Comparison of ENCODE assay signal across 17 cellular contexts in the genomic region with DNA sequence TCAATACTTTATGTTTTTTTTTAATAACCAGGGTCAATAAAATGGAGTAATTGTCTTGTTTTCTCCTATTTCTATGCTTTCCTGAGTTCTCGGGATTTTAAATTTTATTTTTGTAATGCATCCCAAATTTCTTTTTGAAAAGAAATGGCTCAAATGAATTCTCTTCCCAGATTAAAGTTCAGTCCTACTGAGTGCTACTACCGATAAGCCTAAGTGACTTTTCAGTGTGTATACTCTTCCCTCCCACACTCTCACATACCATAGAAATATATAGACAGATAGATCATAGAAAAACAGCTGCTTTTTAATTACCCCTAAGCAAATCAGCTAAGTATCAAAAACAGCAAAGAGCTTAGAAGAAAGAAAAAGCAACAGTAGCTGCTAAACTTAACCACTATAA. TPM values are rescaled to one million over a fixed set of nuclear protein-coding genes. Genes with fewer than 3 reads are reported as not detected.
A peak's percentile ranks its signal among the peaks of the same experiment; 100 is the strongest.
DNase-seq lines count a peak whose midpoint lies in the region; ATAC-seq and TF ChIP-seq lines count a peak whose summit lies in the region.
"Had no signal": no experiment of that assay in that cellular context is flagged by ENCODE, and none has a peak within 500 bp of the region (broad histone marks: within the 10 kb centered on the region; RNA-seq: fewer than 3 reads in every experiment).

No MANE protein-coding gene starts in this region.

- CTCF ChIA-PET in CD8-positive, alpha-beta T cell (lab: Charles Lee), result no interaction called here
- CTCF ChIA-PET in activated CD8-positive, alpha-beta T cell treated with anti-CD3 and anti-CD28 coated beads for 36 hours (lab: Charles Lee), result interaction anchor here (2.5 kb wide), 1 partner anchor 52 kb away, joined by 8 read pairs; no protein-coding TSS in a partner anchor

- no peak overlapping the region for H3K27ac ChIP-seq in CD8-positive, alpha-beta T cell (ENCODE audit: low read depth, low read length)
- H3K27ac ChIP-seq in dorsolateral prefrontal cortex (peak overlapping the region in 49 of 59 donors; percentile 2 to 99 (median 96)), neural progenitor cell (no peak overlapping the region)
- H3K27ac ChIP-seq: SJSA1, skin epidermis had no signal

- intact Hi-C loops in CD8-positive, alpha-beta T cell (cut with DNase I, micrococcal nuclease), result no loop called here
- intact Hi-C loops in dorsolateral prefrontal cortex (cut with DNase I), result loop anchor here (5.0 to 10.0 kb wide), 5 partner anchors 45 to 360 kb away; partner anchors contain the start of gene GOLIM4 (in 1 of the 2)
- intact Hi-C loops in activated CD8-positive, alpha-beta T cell treated with anti-CD3 and anti-CD28 coated beads for 36 hours (cut with micrococcal nuclease), result no loop called here

- peak overlapping the region; percentile 86 for H3K4me2 ChIP-seq in neural progenitor cell

- peaks cover 16% of the 10 kb centered on the region for H3F3A ChIP-seq in neural progenitor cell (ENCODE audit: low read depth)

- no peak overlapping the region for H3K27ac Mint-ChIP-seq in CD8-positive, alpha-beta T cell
- H3K27ac Mint-ChIP-seq in neural progenitor cell, result no peak overlapping the region
- no peak overlapping the region for H3K27ac Mint-ChIP-seq in activated CD8-positive, alpha-beta T cell treated with anti-CD3 and anti-CD28 coated beads for 36 hours
- H3K27ac Mint-ChIP-seq: activated CD4-positive, alpha-beta T cell treated with anti-CD3 and anti-CD28 coated beads for 36 hours; natural killer cell had no signal

- no peaks in the 10 kb centered on the region for H3K9me3 Mint-ChIP-seq in CD8-positive, alpha-beta T cell
- H3K9me3 Mint-ChIP-seq in neural progenitor cell, result no peaks in the 10 kb centered on the region
- no peaks in the 10 kb centered on the region for H3K9me3 Mint-ChIP-seq in activated CD8-positive, alpha-beta T cell treated with anti-CD3 and anti-CD28 coated beads for 36 hours
- H3K9me3 Mint-ChIP-seq: natural killer cell had no signal

- no peak for DNase-seq in CD8-positive, alpha-beta T cell
- DNase-seq in NCI-H69 (lab: John Stamatoyannopoulos, UW), result peak; percentile 19
- DNase-seq in dorsolateral prefrontal cortex, result no peak
- no peak for DNase-seq in neural progenitor cell (ENCODE audit: low spot score)
- no peak for DNase-seq in kidney glomerular epithelial cell (lab: John Stamatoyannopoulos, UW)
- no peak for DNase-seq in stimulated activated CD8-positive, alpha-beta memory T cell treated with anti-CD3 and anti-CD28 coated beads, Interleukin-4, amount 100 ng/mL, for 48 hours
- no peak for DNase-seq in activated CD8-positive, alpha-beta T cell treated with anti-CD3 and anti-CD28 coated beads for 36 hours
- DNase-seq: activated CD4-positive, alpha-beta T cell treated with anti-CD3 and anti-CD28 coated beads for 36 hours; activated effector memory CD4-positive, alpha-beta T cell treated with anti-CD3 and anti-CD28 coated beads, Interleukin-2, amount 50 U/mL, for 16 hours; DMS53; effector CD8-positive, alpha-beta T cell; natural killer cell; NCI-H1048; stimulated activated CD4-positive, alpha-beta T cell treated with anti-CD3 and anti-CD28 coated beads, Interleukin-4, amount 100 ng/mL, for 24 hours had no signal

- H3K9me3 ChIP-seq in CD8-positive, alpha-beta T cell (ENCODE audit: low read length), result no peaks in the 10 kb centered on the region
- H3K9me3 ChIP-seq in neural progenitor cell (ENCODE audit: low read depth), result no peaks in the 10 kb centered on the region
- H3K9me3 ChIP-seq: SJSA1 had no signal

- peaks cover 32% of the 10 kb centered on the region for H3K4me1 ChIP-seq in CD8-positive, alpha-beta T cell (ENCODE audit: insufficient read depth, low read length)
- H3K4me1 ChIP-seq in neural progenitor cell, result peaks cover 16% of the 10 kb centered on the region
- H3K4me1 ChIP-seq: SJSA1 had no signal

- TF ChIP-seq CTCF in CD8-positive, alpha-beta T cell (IDR thresholded peaks at IDR 0.05), result no peak
- TF ChIP-seq CTCF in dorsolateral prefrontal cortex (IDR thresholded peaks at IDR 0.05 in 54 of 56, conservative IDR thresholded peaks at IDR 0.05 in 2 of 56; ENCODE audit: low read depth in 1 of 56, partially characterized antibody in 56 of 56) (peak in 1 of 56 donors; percentile 2), neural progenitor cell (IDR thresholded peaks at IDR 0.05) (no peak)
- no peak for TF ChIP-seq CTCF in activated CD8-positive, alpha-beta T cell treated with anti-CD3 and anti-CD28 coated beads for 36 hours (IDR thresholded peaks at IDR 0.05)

- no peaks in the 10 kb centered on the region for H3K27me3 ChIP-seq in CD8-positive, alpha-beta T cell (ENCODE audit: insufficient read depth, low read length)
- H3K27me3 ChIP-seq in dorsolateral prefrontal cortex (no peaks in the 10 kb centered on the region), neural progenitor cell (no peaks in the 10 kb centered on the region)

- no peak overlapping the region for H2AFZ ChIP-seq in neural progenitor cell (replicated peaks)

- no peak overlapping the region for H3K4me3 ChIP-seq in CD8-positive, alpha-beta T cell (ENCODE audit: low read depth, low read length)
- H3K4me3 ChIP-seq in dorsolateral prefrontal cortex (peak overlapping the region; percentile 71 to 97 (median 90)), neural progenitor cell (no peak overlapping the region)
- H3K4me3 ChIP-seq: lung, SJSA1 had no signal

- H4K20me1 ChIP-seq in neural progenitor cell (ENCODE audit: low read depth), result peaks cover 24% of the 10 kb centered on the region

- peaks cover 32% of the 10 kb centered on the region for H3K79me2 ChIP-seq in neural progenitor cell (ENCODE audit: low read depth)

- POLR2A ChIA-PET in CD8-positive, alpha-beta T cell (lab: Charles Lee), result no interaction called here
- POLR2A ChIA-PET in activated CD8-positive, alpha-beta T cell treated with anti-CD3 and anti-CD28 coated beads for 36 hours (lab: Charles Lee), result no interaction called here

- H3K4me3 Mint-ChIP-seq in CD8-positive, alpha-beta T cell, result peak overlapping the region; percentile 3
- H3K4me3 Mint-ChIP-seq in neural progenitor cell, result peak overlapping the region; percentile 0
- H3K4me3 Mint-ChIP-seq in activated CD8-positive, alpha-beta T cell treated with anti-CD3 and anti-CD28 coated beads for 36 hours, result no peak overlapping the region
- H3K4me3 Mint-ChIP-seq: activated CD4-positive, alpha-beta T cell treated with anti-CD3 and anti-CD28 coated beads for 36 hours; natural killer cell had no signal

- H3K27me3 Mint-ChIP-seq in CD8-positive, alpha-beta T cell (ENCODE audit: low read depth), result no peaks in the 10 kb centered on the region
- no peaks in the 10 kb centered on the region for H3K27me3 Mint-ChIP-seq in neural progenitor cell (ENCODE audit: insufficient read depth, low read depth)
- no peaks in the 10 kb centered on the region for H3K27me3 Mint-ChIP-seq in activated CD8-positive, alpha-beta T cell treated with anti-CD3 and anti-CD28 coated beads for 36 hours
- H3K27me3 Mint-ChIP-seq: activated CD4-positive, alpha-beta T cell treated with anti-CD3 and anti-CD28 coated beads for 36 hours had no signal

- ATAC-seq in CD8-positive, alpha-beta T cell, result no peak
- ATAC-seq in activated CD8-positive, alpha-beta T cell treated with anti-CD3 and anti-CD28 coated beads for 36 hours, result no peak
- ATAC-seq: activated CD4-positive, alpha-beta T cell treated with anti-CD3 and anti-CD28 coated beads for 36 hours; natural killer cell had no signal

- no peaks in the 10 kb centered on the region for H3K36me3 ChIP-seq in CD8-positive, alpha-beta T cell (ENCODE audit: insufficient read depth, low read length)
- H3K36me3 ChIP-seq in neural progenitor cell, result no peaks in the 10 kb centered on the region
- H3K36me3 ChIP-seq: SJSA1 had no signal

- no peak overlapping the region for H3K9ac ChIP-seq in neural progenitor cell

- H3K36me3 Mint-ChIP-seq in CD8-positive, alpha-beta T cell, result no peaks in the 10 kb centered on the region
- H3K36me3 Mint-ChIP-seq in neural progenitor cell, result no peaks in the 10 kb centered on the region
- H3K36me3 Mint-ChIP-seq in activated CD8-positive, alpha-beta T cell treated with anti-CD3 and anti-CD28 coated beads for 36 hours (ENCODE audit: low read depth), result peaks cover 5% of the 10 kb centered on the region
- H3K36me3 Mint-ChIP-seq: natural killer cell had no signal

- H3K4me1 Mint-ChIP-seq in CD8-positive, alpha-beta T cell (ENCODE audit: low read depth), result peaks cover 28% of the 10 kb centered on the region
- H3K4me1 Mint-ChIP-seq in neural progenitor cell, result peaks cover 13% of the 10 kb centered on the region
- H3K4me1 Mint-ChIP-seq in activated CD8-positive, alpha-beta T cell treated with anti-CD3 and anti-CD28 coated beads for 36 hours (ENCODE audit: low read depth), result peaks cover 30% of the 10 kb centered on the region

RNA-seq across cellular contexts. Expression of gene SERPINI1, which starts 1.5 kb away (rescaled TPM):
- under 1 TPM; 0.16 to 0.25 TPM for total RNA-seq in CD8-positive, alpha-beta T cell
- total RNA-seq in dorsolateral prefrontal cortex, result 100 to 1,000 TPM in 118 of 120 experiments, 10 to 100 TPM in 2; 59.0 to 596 (median 327) TPM
- total RNA-seq in neural progenitor cell (ENCODE audit: low replicate concordance), result 8.9 and 9.0 TPM in 2 replicates
- total RNA-seq in activated CD8-positive, alpha-beta T cell treated with anti-CD3 and anti-CD28 coated beads for 36 hours, result 1 to 10 TPM in 1 of 2 experiments, under 1 TPM in 1; 0.83 to 1.0 TPM

RNA-seq across cellular contexts. Expression of gene PDCD10, which starts 2.3 kb away (rescaled TPM):
- 10 to 100 TPM; 24.7 to 27.6 TPM for total RNA-seq in CD8-positive, alpha-beta T cell
- total RNA-seq in dorsolateral prefrontal cortex (10 to 100 TPM; 26.3 to 60.2 (median 45.6) TPM), neural progenitor cell (ENCODE audit: low replicate concordance) (63.9 and 117 TPM in 2 replicates)
- 10 to 100 TPM; 68.9 to 74.0 TPM for total RNA-seq in activated CD8-positive, alpha-beta T cell treated with anti-CD3 and anti-CD28 coated beads for 36 hours

Comparison
In these comparisons a context has a peak if more than half of its experiments do, and no peak if none do; other contexts are left out.
1. H3K27ac ChIP-seq: peak in dorsolateral prefrontal cortex (49 of 59); none in CD8-positive, alpha-beta T cell (single experiment) and neural progenitor cell (single experiment).
2. H3K4me3 ChIP-seq: peak in dorsolateral prefrontal cortex (59 of 59); none in CD8-positive, alpha-beta T cell (single experiment) and neural progenitor cell (single experiment).
3. intact Hi-C loops: an anchor here in dorsolateral prefrontal cortex (5.0 to 10.0 kb wide); none called in CD8-positive, alpha-beta T cell and activated CD8-positive, alpha-beta T cell treated with anti-CD3 and anti-CD28 coated beads for 36 hours.